Comparison of ENCODE assay signal across 1 cellular context in genomic region chr7:8133955-8134733, GRCh38.
A peak's percentile ranks its signal among the peaks of the same experiment; 100 is the strongest.
TF ChIP-seq lines count a peak whose summit lies in the region.

No MANE protein-coding gene starts in this region.

TF ChIP-seq in GM12878, 131 proteins besides CTCF, POLR2A, EP300 and RAD21 (continued from another document and continues in another):
- TF ChIP-seq POU2F2 (IDR thresholded peaks at IDR 0.05; ENCODE audit: borderline replicate concordance, low read depth, low read length) (peak; percentile 77), BCL11A (IDR thresholded peaks at IDR 0.05; ENCODE audit: low read depth, low read length) (peak; percentile 94), SMC3 (IDR thresholded peaks at IDR 0.05; ENCODE audit: borderline replicate concordance, low read length) (no peak; the same call in 1 of the 2 replicates), SMAD1 (IDR thresholded peaks at IDR 0.05; ENCODE audit: low read depth, partially characterized antibody) (peak; percentile 85), PAX8 (IDR thresholded peaks at IDR 0.05) (0 out of 2 replicates have a peak, but pooled peaks have one; percentile 27), MEF2B (IDR thresholded peaks at IDR 0.05; ENCODE audit: partially characterized antibody, poor library complexity, severe bottlenecking) (peak; percentile 98), FOS (IDR thresholded peaks at IDR 0.05; ENCODE audit: borderline replicate concordance, extremely low read depth, insufficient read length) (no peak), RAD51 (IDR thresholded peaks at IDR 0.05) (peak; percentile 18; the same call in 1 of the 2 replicates), ZSCAN29 (IDR thresholded peaks at IDR 0.05) (no peak), ZBTB40 (IDR thresholded peaks at IDR 0.05; ENCODE audit: borderline replicate concordance) (no peak), ZNF217 (IDR thresholded peaks at IDR 0.05) (no peak), RUNX3 (IDR thresholded peaks at IDR 0.05; ENCODE audit: low read length) (no peak), BHLHE40 (IDR thresholded peaks at IDR 0.05; ENCODE audit: borderline replicate concordance in 1 of 2, low read depth in 2 of 2, low read length in 1 of 2) (peak; percentile 43 to 74; a peak in 2 of 4 replicates), TCF3 (IDR thresholded peaks at IDR 0.05; ENCODE audit: borderline replicate concordance, insufficient read depth, low read depth, low read length) (peak; percentile 53; the same call in 1 of the 2 replicates), YY1 (IDR thresholded peaks at IDR 0.05; ENCODE audit: low read depth, low read length) (peak; percentile 76), FOXM1 (IDR thresholded peaks at IDR 0.05; ENCODE audit: low read depth, low read length) (no peak), NBN (IDR thresholded peaks at IDR 0.05) (peak; percentile 78), BRCA1 (IDR thresholded peaks at IDR 0.05; ENCODE audit: low read depth, low read length) (no peak), PBX3 (IDR thresholded peaks at IDR 0.05; ENCODE audit: insufficient replicate concordance, low read depth, low read length) (no peak), SMAD5 (IDR thresholded peaks at IDR 0.05; ENCODE audit: low read depth) (no peak), STAT1 (conservative IDR thresholded peaks at IDR 0.05) (no peak), IKZF1 (conservative IDR thresholded peaks at IDR 0.05) (peak; percentile 93), HDGF (IDR thresholded peaks at IDR 0.05) (no peak)
- TF ChIP-seq, protein P1, sequence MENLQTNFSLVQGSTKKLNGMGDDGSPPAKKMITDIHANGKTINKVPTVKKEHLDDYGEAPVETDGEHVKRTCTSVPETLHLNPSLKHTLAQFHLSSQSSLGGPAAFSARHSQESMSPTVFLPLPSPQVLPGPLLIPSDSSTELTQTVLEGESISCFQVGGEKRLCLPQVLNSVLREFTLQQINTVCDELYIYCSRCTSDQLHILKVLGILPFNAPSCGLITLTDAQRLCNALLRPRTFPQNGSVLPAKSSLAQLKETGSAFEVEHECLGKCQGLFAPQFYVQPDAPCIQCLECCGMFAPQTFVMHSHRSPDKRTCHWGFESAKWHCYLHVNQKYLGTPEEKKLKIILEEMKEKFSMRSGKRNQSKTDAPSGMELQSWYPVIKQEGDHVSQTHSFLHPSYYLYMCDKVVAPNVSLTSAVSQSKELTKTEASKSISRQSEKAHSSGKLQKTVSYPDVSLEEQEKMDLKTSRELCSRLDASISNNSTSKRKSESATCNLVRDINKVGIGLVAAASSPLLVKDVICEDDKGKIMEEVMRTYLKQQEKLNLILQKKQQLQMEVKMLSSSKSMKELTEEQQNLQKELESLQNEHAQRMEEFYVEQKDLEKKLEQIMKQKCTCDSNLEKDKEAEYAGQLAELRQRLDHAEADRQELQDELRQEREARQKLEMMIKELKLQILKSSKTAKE (IDR thresholded peaks at IDR 0.05; ENCODE audit: low read depth, poor library complexity, severe bottlenecking): peak; percentile 91
- TF ChIP-seq, protein P2, sequence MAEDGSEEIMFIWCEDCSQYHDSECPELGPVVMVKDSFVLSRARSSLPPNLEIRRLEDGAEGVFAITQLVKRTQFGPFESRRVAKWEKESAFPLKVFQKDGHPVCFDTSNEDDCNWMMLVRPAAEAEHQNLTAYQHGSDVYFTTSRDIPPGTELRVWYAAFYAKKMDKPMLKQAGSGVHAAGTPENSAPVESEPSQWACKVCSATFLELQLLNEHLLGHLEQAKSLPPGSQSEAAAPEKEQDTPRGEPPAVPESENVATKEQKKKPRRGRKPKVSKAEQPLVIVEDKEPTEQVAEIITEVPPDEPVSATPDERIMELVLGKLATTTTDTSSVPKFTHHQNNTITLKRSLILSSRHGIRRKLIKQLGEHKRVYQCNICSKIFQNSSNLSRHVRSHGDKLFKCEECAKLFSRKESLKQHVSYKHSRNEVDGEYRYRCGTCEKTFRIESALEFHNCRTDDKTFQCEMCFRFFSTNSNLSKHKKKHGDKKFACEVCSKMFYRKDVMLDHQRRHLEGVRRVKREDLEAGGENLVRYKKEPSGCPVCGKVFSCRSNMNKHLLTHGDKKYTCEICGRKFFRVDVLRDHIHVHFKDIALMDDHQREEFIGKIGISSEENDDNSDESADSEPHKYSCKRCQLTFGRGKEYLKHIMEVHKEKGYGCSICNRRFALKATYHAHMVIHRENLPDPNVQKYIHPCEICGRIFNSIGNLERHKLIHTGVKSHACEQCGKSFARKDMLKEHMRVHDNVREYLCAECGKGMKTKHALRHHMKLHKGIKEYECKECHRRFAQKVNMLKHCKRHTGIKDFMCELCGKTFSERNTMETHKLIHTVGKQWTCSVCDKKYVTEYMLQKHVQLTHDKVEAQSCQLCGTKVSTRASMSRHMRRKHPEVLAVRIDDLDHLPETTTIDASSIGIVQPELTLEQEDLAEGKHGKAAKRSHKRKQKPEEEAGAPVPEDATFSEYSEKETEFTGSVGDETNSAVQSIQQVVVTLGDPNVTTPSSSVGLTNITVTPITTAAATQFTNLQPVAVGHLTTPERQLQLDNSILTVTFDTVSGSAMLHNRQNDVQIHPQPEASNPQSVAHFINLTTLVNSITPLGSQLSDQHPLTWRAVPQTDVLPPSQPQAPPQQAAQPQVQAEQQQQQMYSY (CRISPR knock-in tag; IDR thresholded peaks at IDR 0.05): no peak
- TF ChIP-seq, protein P3, sequence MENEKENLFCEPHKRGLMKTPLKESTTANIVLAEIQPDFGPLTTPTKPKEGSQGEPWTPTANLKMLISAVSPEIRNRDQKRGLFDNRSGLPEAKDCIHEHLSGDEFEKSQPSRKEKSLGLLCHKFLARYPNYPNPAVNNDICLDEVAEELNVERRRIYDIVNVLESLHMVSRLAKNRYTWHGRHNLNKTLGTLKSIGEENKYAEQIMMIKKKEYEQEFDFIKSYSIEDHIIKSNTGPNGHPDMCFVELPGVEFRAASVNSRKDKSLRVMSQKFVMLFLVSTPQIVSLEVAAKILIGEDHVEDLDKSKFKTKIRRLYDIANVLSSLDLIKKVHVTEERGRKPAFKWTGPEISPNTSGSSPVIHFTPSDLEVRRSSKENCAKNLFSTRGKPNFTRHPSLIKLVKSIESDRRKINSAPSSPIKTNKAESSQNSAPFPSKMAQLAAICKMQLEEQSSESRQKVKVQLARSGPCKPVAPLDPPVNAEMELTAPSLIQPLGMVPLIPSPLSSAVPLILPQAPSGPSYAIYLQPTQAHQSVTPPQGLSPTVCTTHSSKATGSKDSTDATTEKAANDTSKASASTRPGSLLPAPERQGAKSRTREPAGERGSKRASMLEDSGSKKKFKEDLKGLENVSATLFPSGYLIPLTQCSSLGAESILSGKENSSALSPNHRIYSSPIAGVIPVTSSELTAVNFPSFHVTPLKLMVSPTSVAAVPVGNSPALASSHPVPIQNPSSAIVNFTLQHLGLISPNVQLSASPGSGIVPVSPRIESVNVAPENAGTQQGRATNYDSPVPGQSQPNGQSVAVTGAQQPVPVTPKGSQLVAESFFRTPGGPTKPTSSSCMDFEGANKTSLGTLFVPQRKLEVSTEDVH (IDR thresholded peaks at IDR 0.05; ENCODE audit: low read depth, partially characterized antibody): peak; percentile 18
- TF ChIP-seq, protein P4, sequence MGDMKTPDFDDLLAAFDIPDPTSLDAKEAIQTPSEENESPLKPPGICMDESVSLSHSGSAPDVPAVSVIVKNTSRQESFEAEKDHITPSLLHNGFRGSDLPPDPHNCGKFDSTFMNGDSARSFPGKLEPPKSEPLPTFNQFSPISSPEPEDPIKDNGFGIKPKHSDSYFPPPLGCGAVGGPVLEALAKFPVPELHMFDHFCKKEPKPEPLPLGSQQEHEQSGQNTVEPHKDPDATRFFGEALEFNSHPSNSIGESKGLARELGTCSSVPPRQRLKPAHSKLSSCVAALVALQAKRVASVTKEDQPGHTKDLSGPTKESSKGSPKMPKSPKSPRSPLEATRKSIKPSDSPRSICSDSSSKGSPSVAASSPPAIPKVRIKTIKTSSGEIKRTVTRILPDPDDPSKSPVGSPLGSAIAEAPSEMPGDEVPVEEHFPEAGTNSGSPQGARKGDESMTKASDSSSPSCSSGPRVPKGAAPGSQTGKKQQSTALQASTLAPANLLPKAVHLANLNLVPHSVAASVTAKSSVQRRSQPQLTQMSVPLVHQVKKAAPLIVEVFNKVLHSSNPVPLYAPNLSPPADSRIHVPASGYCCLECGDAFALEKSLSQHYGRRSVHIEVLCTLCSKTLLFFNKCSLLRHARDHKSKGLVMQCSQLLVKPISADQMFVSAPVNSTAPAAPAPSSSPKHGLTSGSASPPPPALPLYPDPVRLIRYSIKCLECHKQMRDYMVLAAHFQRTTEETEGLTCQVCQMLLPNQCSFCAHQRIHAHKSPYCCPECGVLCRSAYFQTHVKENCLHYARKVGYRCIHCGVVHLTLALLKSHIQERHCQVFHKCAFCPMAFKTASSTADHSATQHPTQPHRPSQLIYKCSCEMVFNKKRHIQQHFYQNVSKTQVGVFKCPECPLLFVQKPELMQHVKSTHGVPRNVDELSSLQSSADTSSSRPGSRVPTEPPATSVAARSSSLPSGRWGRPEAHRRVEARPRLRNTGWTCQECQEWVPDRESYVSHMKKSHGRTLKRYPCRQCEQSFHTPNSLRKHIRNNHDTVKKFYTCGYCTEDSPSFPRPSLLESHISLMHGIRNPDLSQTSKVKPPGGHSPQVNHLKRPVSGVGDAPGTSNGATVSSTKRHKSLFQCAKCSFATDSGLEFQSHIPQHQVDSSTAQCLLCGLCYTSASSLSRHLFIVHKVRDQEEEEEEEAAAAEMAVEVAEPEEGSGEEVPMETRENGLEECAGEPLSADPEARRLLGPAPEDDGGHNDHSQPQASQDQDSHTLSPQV (IDR thresholded peaks at IDR 0.05): peak; percentile 11; the same call in 1 of the 2 replicates
- TF ChIP-seq, protein P5, sequence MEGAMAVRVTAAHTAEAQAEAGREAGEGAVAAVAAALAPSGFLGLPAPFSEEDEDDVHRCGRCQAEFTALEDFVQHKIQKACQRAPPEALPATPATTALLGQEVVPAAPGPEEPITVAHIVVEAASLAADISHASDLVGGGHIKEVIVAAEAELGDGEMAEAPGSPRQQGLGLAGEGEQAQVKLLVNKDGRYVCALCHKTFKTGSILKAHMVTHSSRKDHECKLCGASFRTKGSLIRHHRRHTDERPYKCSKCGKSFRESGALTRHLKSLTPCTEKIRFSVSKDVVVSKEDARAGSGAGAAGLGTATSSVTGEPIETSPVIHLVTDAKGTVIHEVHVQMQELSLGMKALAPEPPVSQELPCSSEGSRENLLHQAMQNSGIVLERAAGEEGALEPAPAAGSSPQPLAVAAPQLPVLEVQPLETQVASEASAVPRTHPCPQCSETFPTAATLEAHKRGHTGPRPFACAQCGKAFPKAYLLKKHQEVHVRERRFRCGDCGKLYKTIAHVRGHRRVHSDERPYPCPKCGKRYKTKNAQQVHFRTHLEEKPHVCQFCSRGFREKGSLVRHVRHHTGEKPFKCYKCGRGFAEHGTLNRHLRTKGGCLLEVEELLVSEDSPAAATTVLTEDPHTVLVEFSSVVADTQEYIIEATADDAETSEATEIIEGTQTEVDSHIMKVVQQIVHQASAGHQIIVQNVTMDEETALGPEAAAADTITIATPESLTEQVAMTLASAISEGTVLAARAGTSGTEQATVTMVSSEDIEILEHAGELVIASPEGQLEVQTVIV (IDR thresholded peaks at IDR 0.05; ENCODE audit: borderline replicate concordance, partially characterized antibody): no peak
- TF ChIP-seq, protein P6, sequence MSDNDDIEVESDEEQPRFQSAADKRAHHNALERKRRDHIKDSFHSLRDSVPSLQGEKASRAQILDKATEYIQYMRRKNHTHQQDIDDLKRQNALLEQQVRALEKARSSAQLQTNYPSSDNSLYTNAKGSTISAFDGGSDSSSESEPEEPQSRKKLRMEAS (IDR thresholded peaks at IDR 0.05; ENCODE audit: low read depth, low read length): no peak; the same call in 1 of the 2 replicates
- TF ChIP-seq, protein P7, sequence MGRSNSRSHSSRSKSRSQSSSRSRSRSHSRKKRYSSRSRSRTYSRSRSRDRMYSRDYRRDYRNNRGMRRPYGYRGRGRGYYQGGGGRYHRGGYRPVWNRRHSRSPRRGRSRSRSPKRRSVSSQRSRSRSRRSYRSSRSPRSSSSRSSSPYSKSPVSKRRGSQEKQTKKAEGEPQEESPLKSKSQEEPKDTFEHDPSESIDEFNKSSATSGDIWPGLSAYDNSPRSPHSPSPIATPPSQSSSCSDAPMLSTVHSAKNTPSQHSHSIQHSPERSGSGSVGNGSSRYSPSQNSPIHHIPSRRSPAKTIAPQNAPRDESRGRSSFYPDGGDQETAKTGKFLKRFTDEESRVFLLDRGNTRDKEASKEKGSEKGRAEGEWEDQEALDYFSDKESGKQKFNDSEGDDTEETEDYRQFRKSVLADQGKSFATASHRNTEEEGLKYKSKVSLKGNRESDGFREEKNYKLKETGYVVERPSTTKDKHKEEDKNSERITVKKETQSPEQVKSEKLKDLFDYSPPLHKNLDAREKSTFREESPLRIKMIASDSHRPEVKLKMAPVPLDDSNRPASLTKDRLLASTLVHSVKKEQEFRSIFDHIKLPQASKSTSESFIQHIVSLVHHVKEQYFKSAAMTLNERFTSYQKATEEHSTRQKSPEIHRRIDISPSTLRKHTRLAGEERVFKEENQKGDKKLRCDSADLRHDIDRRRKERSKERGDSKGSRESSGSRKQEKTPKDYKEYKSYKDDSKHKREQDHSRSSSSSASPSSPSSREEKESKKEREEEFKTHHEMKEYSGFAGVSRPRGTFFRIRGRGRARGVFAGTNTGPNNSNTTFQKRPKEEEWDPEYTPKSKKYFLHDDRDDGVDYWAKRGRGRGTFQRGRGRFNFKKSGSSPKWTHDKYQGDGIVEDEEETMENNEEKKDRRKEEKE (IDR thresholded peaks at IDR 0.05): no peak
